8 cellular contexts compared by ENCODE assay signal in genomic region chr19:3375221-3376088, GRCh38. TPM values are rescaled to one million over a fixed set of nuclear protein-coding genes. Genes with fewer than 3 reads are reported as not detected.
DNase-seq lines count a peak whose midpoint lies in the region; FAIRE-seq and TF ChIP-seq lines count a peak whose summit lies in the region.

No MANE protein-coding gene starts in this region.

- peak; percentile 75 for DNase-seq in AG08396 (ENCODE audit: low spot score)
- DNase-seq in astrocyte of the hippocampus (ENCODE audit: low read depth, low spot score): peak; percentile 65
- DNase-seq in cardiac septum (ENCODE audit: low spot score): peak; percentile 91
- no peak for DNase-seq in osteocyte (ENCODE audit: extremely low spot score, unreplicated experiment)
- DNase-seq in GM12891 (ENCODE audit: insufficient read length, low spot score): no peak
- no peak for DNase-seq in activated CD4-positive, alpha-beta memory T cell treated with anti-CD3 and anti-CD28 coated beads, Interleukin-2, amount 10 ng/mL, durations not matched to agents 7 days and 5 days
- no peak for DNase-seq in NCI-H1092 (lab: John Stamatoyannopoulos, UW)
- no peak for DNase-seq in NCI-H345 treated with DMSO at 0.1 percent for 48 hours (lab: John Stamatoyannopoulos, UW; ENCODE audit: unreplicated experiment)

- POLR2A ChIA-PET in activated CD4-positive, alpha-beta memory T cell treated with anti-CD3 and anti-CD28 coated beads, Interleukin-2, amount 10 ng/mL, durations not matched to agents 7 days and 5 days (lab: Charles Lee): no interaction called here

- H3K36me3 Mint-ChIP-seq in osteocyte (ENCODE audit: unreplicated experiment): no peaks in the 10 kb centered on the region
- no peaks in the 10 kb centered on the region for H3K36me3 Mint-ChIP-seq in activated CD4-positive, alpha-beta memory T cell treated with anti-CD3 and anti-CD28 coated beads, Interleukin-2, amount 10 ng/mL, durations not matched to agents 7 days and 5 days (ENCODE audit: low read depth)

- H3K4me1 Mint-ChIP-seq in osteocyte (ENCODE audit: unreplicated experiment): peaks cover 28% of the 10 kb centered on the region
- no peaks in the 10 kb centered on the region for H3K4me1 Mint-ChIP-seq in activated CD4-positive, alpha-beta memory T cell treated with anti-CD3 and anti-CD28 coated beads, Interleukin-2, amount 10 ng/mL, durations not matched to agents 7 days and 5 days

- H3K27me3 Mint-ChIP-seq in osteocyte (ENCODE audit: unreplicated experiment): no peaks in the 10 kb centered on the region
- no peaks in the 10 kb centered on the region for H3K27me3 Mint-ChIP-seq in activated CD4-positive, alpha-beta memory T cell treated with anti-CD3 and anti-CD28 coated beads, Interleukin-2, amount 10 ng/mL, durations not matched to agents 7 days and 5 days

- TF ChIP-seq CTCF in osteocyte (IDR thresholded peaks at IDR 0.05): no peak

- H3K27ac Mint-ChIP-seq in osteocyte (ENCODE audit: unreplicated experiment): peak overlapping the region; percentile 68
- H3K27ac Mint-ChIP-seq in activated CD4-positive, alpha-beta memory T cell treated with anti-CD3 and anti-CD28 coated beads, Interleukin-2, amount 10 ng/mL, durations not matched to agents 7 days and 5 days: no peak overlapping the region

- intact Hi-C loops in cardiac septum (cut with DNase I): loop anchor here (1.0 kb wide), 1 partner anchor 29 kb away; no protein-coding TSS in a partner anchor

- no peak for FAIRE-seq in GM12891 (lab: Jason Lieb, UNC)

- no peak overlapping the region for H3K4me3 Mint-ChIP-seq in osteocyte (ENCODE audit: unreplicated experiment)
- H3K4me3 Mint-ChIP-seq in activated CD4-positive, alpha-beta memory T cell treated with anti-CD3 and anti-CD28 coated beads, Interleukin-2, amount 10 ng/mL, durations not matched to agents 7 days and 5 days: no peak overlapping the region

- TF ChIP-seq POLR2A in GM12891 (IDR thresholded peaks at IDR 0.05; ENCODE audit: low read depth, low read length): no peak

- no peaks in the 10 kb centered on the region for H3K9me3 Mint-ChIP-seq in osteocyte (ENCODE audit: unreplicated experiment)
- no peaks in the 10 kb centered on the region for H3K9me3 Mint-ChIP-seq in activated CD4-positive, alpha-beta memory T cell treated with anti-CD3 and anti-CD28 coated beads, Interleukin-2, amount 10 ng/mL, durations not matched to agents 7 days and 5 days

- CTCF ChIA-PET in activated CD4-positive, alpha-beta memory T cell treated with anti-CD3 and anti-CD28 coated beads, Interleukin-2, amount 10 ng/mL, durations not matched to agents 7 days and 5 days (lab: Charles Lee): no interaction called here

TF ChIP-seq in GM12891, 5 proteins besides CTCF, POLR2A, EP300 and RAD21:
- TF ChIP-seq POLR2AphosphoS5 (IDR thresholded peaks at IDR 0.05; ENCODE audit: low read depth, low read length): no peak
- no peak for TF ChIP-seq SPI1 (IDR thresholded peaks at IDR 0.05; ENCODE audit: low read depth, low read length)
- TF ChIP-seq PAX5 (IDR thresholded peaks at IDR 0.05; ENCODE audit: insufficient read depth, low read length, severe bottlenecking): no peak
- no peak for TF ChIP-seq POU2F2 (IDR thresholded peaks at IDR 0.05; ENCODE audit: low read depth, low read length)
- no peak for TF ChIP-seq TAF1 (IDR thresholded peaks at IDR 0.05; ENCODE audit: low read depth, low read length)

RNA-seq across cellular contexts. Expression of gene NFIC, which starts 9.1 kb away (rescaled TPM):
- total RNA-seq in cardiac septum (178 TPM), osteocyte (61.4 and 63.8 TPM in 2 replicates)
- polyA plus RNA-seq in GM12891 (2012; ENCODE audit: low read depth, missing spikeins): 7.2 TPM
- total RNA-seq in activated CD4-positive, alpha-beta memory T cell treated with anti-CD3 and anti-CD28 coated beads, Interleukin-2, amount 10 ng/mL, durations not matched to agents 7 days and 5 days: 10 to 100 TPM; 12.6 to 13.1 TPM

Comparison
In these comparisons a context has a peak if more than half of its experiments do, and no peak if none do; other contexts are left out.
1. DNase-seq: peak in AG08396 (single experiment), astrocyte of the hippocampus (single experiment) and cardiac septum (single experiment); none in osteocyte (single experiment), GM12891 (single experiment), activated CD4-positive, alpha-beta memory T cell treated with anti-CD3 and anti-CD28 coated beads, Interleukin-2, amount 10 ng/mL, durations not matched to agents 7 days and 5 days (single experiment), NCI-H1092 (single experiment) and NCI-H345 treated with DMSO at 0.1 percent for 48 hours (single experiment).